Comparison of ENCODE assay signal across 9 cellular contexts in the genomic region with DNA sequence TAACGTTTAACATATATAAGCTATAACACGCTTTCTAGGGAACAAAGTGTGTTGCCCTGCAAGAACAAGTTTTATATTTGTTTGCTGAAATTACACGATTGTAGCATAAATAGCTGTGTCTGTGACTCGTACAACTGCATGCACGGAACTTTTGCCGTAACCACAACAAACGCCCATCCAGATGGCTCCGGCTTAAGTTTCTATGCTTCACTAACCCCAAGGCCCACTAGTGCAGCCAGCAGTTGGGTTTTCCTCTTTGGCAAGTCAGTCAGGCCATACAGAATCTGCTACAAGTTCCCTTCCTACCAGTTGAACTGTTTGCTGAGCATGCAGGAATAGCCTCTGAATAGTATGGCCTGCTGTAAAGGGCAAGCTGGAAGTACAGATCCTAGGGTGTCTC. TPM values are rescaled to one million over a fixed set of nuclear protein-coding genes. Genes with fewer than 3 reads are reported as not detected.
DNase-seq lines count a peak whose midpoint lies in the region; ATAC-seq and TF ChIP-seq lines count a peak whose summit lies in the region.
"Had no signal": no experiment of that assay in that cellular context is flagged by ENCODE, and none has a peak within 500 bp of the region (broad histone marks: within the 10 kb centered on the region; RNA-seq: fewer than 3 reads in every experiment).

No MANE protein-coding gene starts in this region.

- DNase-seq in chondrocyte (ENCODE audit: low spot score) (no peak), skeletal muscle cell (ENCODE audit: low read depth) (peak; percentile 49), HK-2 (ENCODE audit: unreplicated experiment) (no peak), SK-N-SH (no peak), NAMALWA (ENCODE audit: low spot score) (no peak)
- DNase-seq: activated naive CD8-positive, alpha-beta T cell treated with anti-CD3 and anti-CD28 coated beads for 36 hours had no signal

- H3K4me1 Mint-ChIP-seq in chondrocyte (ENCODE audit: low read depth), result peaks cover 81% of the 10 kb centered on the region

- H3K79me2 ChIP-seq in SK-N-SH (ENCODE audit: insufficient read depth), result no peaks in the 10 kb centered on the region; the same call in 1 of the 2 replicates

- H3K36me3 ChIP-seq in SK-N-SH (replicated peaks in 1 of 2; ENCODE audit: control insufficient read depth in 1 of 2, insufficient read depth in 2 of 2, low read length in 1 of 2), result peaks cover 13 to 14% of the 10 kb centered on the region in 2 experiments

- no peak for TF ChIP-seq EP300 in SK-N-SH (IDR thresholded peaks at IDR 0.05; ENCODE audit: borderline replicate concordance in 1 of 2, low read depth in 1 of 2, low read length in 1 of 2)

- peaks cover 19% of the 10 kb centered on the region for H3F3A ChIP-seq in SK-N-SH (replicated peaks; ENCODE audit: insufficient read depth)

- CTCF ChIA-PET in SK-N-SH (lab: Yijun Ruan, JAX), result interaction anchor here (1.1 to 2.0 kb wide), 2 partner anchors 8 to 144 kb away, joined by 3 to 7 read pairs; no protein-coding TSS in a partner anchor

- no peak overlapping the region for H3K27ac ChIP-seq in SK-N-SH (ENCODE audit: low read depth in 2 of 2, low read length in 1 of 2)

- POLR2A ChIA-PET in SK-N-SH (lab: Yijun Ruan, JAX), result no interaction called here

- 97% methylated on average over 8 of the region's 8 CpGs for WGBS in SK-N-SH (ENCODE audit: low lambda C conversion rate)

- no peaks in the 10 kb centered on the region for H3K27me3 Mint-ChIP-seq in chondrocyte (ENCODE audit: low read depth)

- no peak for TF ChIP-seq RAD21 in SK-N-SH (IDR thresholded peaks at IDR 0.05; ENCODE audit: low read length)

- TF ChIP-seq CTCF in chondrocyte (IDR thresholded peaks at IDR 0.05), result no peak
- no peak for TF ChIP-seq CTCF in SK-N-SH (IDR thresholded peaks at IDR 0.05)

- H3K4me1 ChIP-seq in SK-N-SH (ENCODE audit: control insufficient read depth in 1 of 2, insufficient read depth in 2 of 2, low read depth in 1 of 2, low read length in 1 of 2), result peaks cover 3 to 16% of the 10 kb centered on the region in 2 experiments

- H3K9ac ChIP-seq in SK-N-SH, result no peak overlapping the region

- no peak overlapping the region for H2AFZ ChIP-seq in SK-N-SH (ENCODE audit: low read depth)

- ATAC-seq in GM19397 (IDR thresholded peaks at IDR 0.05; ENCODE audit: unreplicated experiment), result peak; percentile 57
- peak; percentile 54 for ATAC-seq in HG03442 (IDR thresholded peaks at IDR 0.05; ENCODE audit: unreplicated experiment)
- ATAC-seq in GM18867 (IDR thresholded peaks at IDR 0.05; ENCODE audit: unreplicated experiment), result no peak

- no peaks in the 10 kb centered on the region for H3K9me3 Mint-ChIP-seq in chondrocyte (ENCODE audit: low read depth)
- H3K9me3 Mint-ChIP-seq: activated naive CD8-positive, alpha-beta T cell treated with anti-CD3 and anti-CD28 coated beads for 36 hours had no signal

- H3K4me3 ChIP-seq in skeletal muscle cell (ENCODE audit: low read depth, low read length) (no peak overlapping the region), SK-N-SH (ENCODE audit: low read depth in 2 of 2, low read length in 1 of 2) (no peak overlapping the region)

- H3K4me3 Mint-ChIP-seq in chondrocyte (ENCODE audit: unreplicated experiment), result no peak overlapping the region
- H3K4me3 Mint-ChIP-seq: activated naive CD8-positive, alpha-beta T cell treated with anti-CD3 and anti-CD28 coated beads for 36 hours had no signal

- H4K20me1 ChIP-seq in SK-N-SH (ENCODE audit: insufficient read depth), result no peaks in the 10 kb centered on the region

- no peaks in the 10 kb centered on the region for H3K27me3 ChIP-seq in SK-N-SH (ENCODE audit: insufficient read depth)

- H3K9me3 ChIP-seq in SK-N-SH, result no peaks in the 10 kb centered on the region

- no peaks in the 10 kb centered on the region for H3K9me2 ChIP-seq in SK-N-SH

- H3K27ac Mint-ChIP-seq in chondrocyte (ENCODE audit: unreplicated experiment), result peak overlapping the region; percentile 92
- H3K27ac Mint-ChIP-seq: activated naive CD8-positive, alpha-beta T cell treated with anti-CD3 and anti-CD28 coated beads for 36 hours had no signal

- H3K4me2 ChIP-seq in SK-N-SH, result no peak overlapping the region

- H3K36me3 Mint-ChIP-seq in chondrocyte (ENCODE audit: low read depth), result peaks cover 20% of the 10 kb centered on the region

TF ChIP-seq in SK-N-SH, 30 proteins besides CTCF, POLR2A, EP300 and RAD21:
- TF ChIP-seq FOSL2 (IDR thresholded peaks at IDR 0.05; ENCODE audit: borderline replicate concordance, low read depth), result no peak
TF ChIP-seq in SK-N-SH: peak in this region for 0.

RNA-seq across cellular contexts. Expression of gene CSRP2, which starts 12.1 kb away (rescaled TPM):
- 204 to 240 TPM (median 215 TPM) in 3 replicates for total RNA-seq in chondrocyte
- polyA plus RNA-seq in SK-N-SH (2012; rRNA removed), result 87.6 and 98.2 TPM in 2 replicates
- 107 and 122 TPM in 2 replicates for polyA plus RNA-seq in SK-N-SH (2012; cell fraction: cytosol; rRNA removed)
- polyA plus RNA-seq in SK-N-SH (2012; cell fraction: nucleus; rRNA removed), result 31.1 and 45.1 TPM in 2 replicates
